Comparison of ENCODE assay signal across 11 cellular contexts in the genomic region with DNA sequence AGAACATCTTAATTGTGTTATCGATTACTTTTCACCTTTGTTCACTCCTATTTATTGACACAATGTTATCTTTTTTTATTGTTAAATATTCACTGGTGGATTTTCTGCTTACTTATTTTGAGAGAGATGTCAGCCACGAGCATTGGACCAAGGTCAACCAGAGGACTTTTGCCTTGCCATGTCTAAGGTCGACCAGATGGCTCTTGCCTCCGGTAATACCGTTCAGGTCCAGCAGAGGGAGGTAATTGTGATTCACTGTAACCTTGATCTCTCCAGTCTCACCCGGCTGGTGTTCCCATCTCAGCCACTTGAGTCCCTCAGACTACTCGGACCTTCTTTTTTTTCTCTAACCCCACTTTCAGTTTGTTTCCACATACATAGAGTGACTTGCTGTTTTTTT.
DNase-seq lines count a peak whose midpoint lies in the region; ATAC-seq and TF ChIP-seq lines count a peak whose summit lies in the region.
"Had no signal": no experiment of that assay in that cellular context is flagged by ENCODE, and none has a peak within 500 bp of the region (broad histone marks: within the 10 kb centered on the region; RNA-seq: fewer than 3 reads in every experiment).

No MANE protein-coding gene starts in this region.

- DNase-seq in AG04450 (ENCODE audit: low read depth, low spot score): no peak
- DNase-seq in EL: peak; percentile 4
- DNase-seq in endothelial cell (ENCODE audit: low spot score): no peak
- no peak for DNase-seq in anterior cingulate cortex (lab: John Stamatoyannopoulos, UW)
- DNase-seq: activated CD4-positive, CD25-positive, alpha-beta regulatory T cell treated with anti-CD3 and anti-CD28 coated beads, Interleukin-2, amount 50 U/mL, for 72 hours had no signal

- no peaks in the 10 kb centered on the region for H3F3A ChIP-seq in OCI-LY1 (ENCODE audit: insufficient read depth, low read length)

- H3K79me2 ChIP-seq in OCI-LY1 (ENCODE audit: insufficient read depth, low read length): no peaks in the 10 kb centered on the region

- no peaks in the 10 kb centered on the region for H4K20me1 ChIP-seq in OCI-LY1 (ENCODE audit: insufficient read depth, low read length)

- H3K9me3 ChIP-seq in AG04450 (ENCODE audit: control insufficient read depth, insufficient read depth, low read length) (peaks cover 33% of the 10 kb centered on the region), OCI-LY1 (ENCODE audit: low read length) (no peaks in the 10 kb centered on the region)

- no peak overlapping the region for H3K27ac Mint-ChIP-seq in endothelial cell (ENCODE audit: unreplicated experiment)
- no peak overlapping the region for H3K27ac Mint-ChIP-seq in stimulated activated memory B cell treated with anti-CD40 and anti-IgM and Interleukin-4, amounts not matched to agents 10 μg/mL and 1 μg/mL and 100 μg/mL, for 72 hours

- TF ChIP-seq CTCF in AG04450 (IDR thresholded peaks at IDR 0.05; ENCODE audit: low read depth, low read length) (peak; percentile 23), OCI-LY1 (IDR thresholded peaks at IDR 0.05; ENCODE audit: low read length) (peak; percentile 55), endothelial cell (IDR thresholded peaks at IDR 0.05; ENCODE audit: unreplicated experiment) (peak; percentile 44)

- peak overlapping the region; percentile 68 for H3K4me3 Mint-ChIP-seq in endothelial cell (ENCODE audit: unreplicated experiment)
- H3K4me3 Mint-ChIP-seq in stimulated activated memory B cell treated with anti-CD40 and anti-IgM and Interleukin-4, amounts not matched to agents 10 μg/mL and 1 μg/mL and 100 μg/mL, for 72 hours: no peak overlapping the region

- H3K27ac ChIP-seq in AG04450 (ENCODE audit: low read depth, low read length) (no peak overlapping the region), OCI-LY1 (ENCODE audit: low read depth, low read length, poor library complexity, severe bottlenecking) (no peak overlapping the region)
- H3K27ac ChIP-seq: esophagus muscularis mucosa had no signal

- no peaks in the 10 kb centered on the region for H3K9me2 ChIP-seq in OCI-LY1 (ENCODE audit: low read depth, low read length)

- CTCF ChIA-PET in AG04450 (lab: Charles Lee): no interaction called here

- ATAC-seq in HG03521 (IDR thresholded peaks at IDR 0.05; ENCODE audit: unreplicated experiment) (no peak), GM18870 (IDR thresholded peaks at IDR 0.05; ENCODE audit: unreplicated experiment) (no peak)
- no peak for ATAC-seq in stimulated activated memory B cell treated with anti-CD40 and anti-IgM and Interleukin-4, amounts not matched to agents 10 μg/mL and 1 μg/mL and 100 μg/mL, for 72 hours

- H3K4me1 ChIP-seq in OCI-LY1 (ENCODE audit: insufficient read depth, low read length, severe bottlenecking): peaks cover 4% of the 10 kb centered on the region
- H3K4me1 ChIP-seq: esophagus muscularis mucosa had no signal

- H3K4me3 ChIP-seq in AG04450 (ENCODE audit: low read depth, low read length): no peak overlapping the region
- H3K4me3 ChIP-seq in OCI-LY1 (ENCODE audit: low read depth, low read length, poor library complexity, severe bottlenecking): no peak overlapping the region
- H3K4me3 ChIP-seq: esophagus muscularis mucosa had no signal

- H3K36me3 ChIP-seq in OCI-LY1 (ENCODE audit: insufficient read depth, low read length): peaks cover 22% of the 10 kb centered on the region

- no peaks in the 10 kb centered on the region for H3K4me1 Mint-ChIP-seq in endothelial cell (ENCODE audit: unreplicated experiment)
- H3K4me1 Mint-ChIP-seq in stimulated activated memory B cell treated with anti-CD40 and anti-IgM and Interleukin-4, amounts not matched to agents 10 μg/mL and 1 μg/mL and 100 μg/mL, for 72 hours: peaks cover 3% of the 10 kb centered on the region

- peaks cover 6% of the 10 kb centered on the region for H3K27me3 Mint-ChIP-seq in endothelial cell (ENCODE audit: unreplicated experiment)
- H3K27me3 Mint-ChIP-seq in stimulated activated memory B cell treated with anti-CD40 and anti-IgM and Interleukin-4, amounts not matched to agents 10 μg/mL and 1 μg/mL and 100 μg/mL, for 72 hours: no peaks in the 10 kb centered on the region
- H3K27me3 Mint-ChIP-seq: IgD-negative memory B cell had no signal

- no peak overlapping the region for H2AFZ ChIP-seq in OCI-LY1 (ENCODE audit: low read length)

- no peak overlapping the region for H3K4me2 ChIP-seq in OCI-LY1 (ENCODE audit: low read length)

- peaks cover 50% of the 10 kb centered on the region for H3K9me3 Mint-ChIP-seq in endothelial cell (ENCODE audit: unreplicated experiment)
- peaks cover 45% of the 10 kb centered on the region for H3K9me3 Mint-ChIP-seq in stimulated activated memory B cell treated with anti-CD40 and anti-IgM and Interleukin-4, amounts not matched to agents 10 μg/mL and 1 μg/mL and 100 μg/mL, for 72 hours

- H3K27me3 ChIP-seq in AG04450 (ENCODE audit: control insufficient read depth, insufficient read depth, low read length) (no peaks in the 10 kb centered on the region), OCI-LY1 (ENCODE audit: insufficient read depth, low read length) (no peaks in the 10 kb centered on the region)
- H3K27me3 ChIP-seq: esophagus muscularis mucosa had no signal

- H3K36me3 Mint-ChIP-seq in endothelial cell (ENCODE audit: low read depth, unreplicated experiment): peaks cover 64% of the 10 kb centered on the region
- H3K36me3 Mint-ChIP-seq in stimulated activated memory B cell treated with anti-CD40 and anti-IgM and Interleukin-4, amounts not matched to agents 10 μg/mL and 1 μg/mL and 100 μg/mL, for 72 hours: peaks cover 91% of the 10 kb centered on the region

- POLR2A ChIA-PET in AG04450 (lab: Yijun Ruan, JAX): no interaction called here

- H3K9ac ChIP-seq in OCI-LY1 (ENCODE audit: low read length): no peak overlapping the region
